Comparison of ENCODE assay signal across 23 cellular contexts in the genomic region with DNA sequence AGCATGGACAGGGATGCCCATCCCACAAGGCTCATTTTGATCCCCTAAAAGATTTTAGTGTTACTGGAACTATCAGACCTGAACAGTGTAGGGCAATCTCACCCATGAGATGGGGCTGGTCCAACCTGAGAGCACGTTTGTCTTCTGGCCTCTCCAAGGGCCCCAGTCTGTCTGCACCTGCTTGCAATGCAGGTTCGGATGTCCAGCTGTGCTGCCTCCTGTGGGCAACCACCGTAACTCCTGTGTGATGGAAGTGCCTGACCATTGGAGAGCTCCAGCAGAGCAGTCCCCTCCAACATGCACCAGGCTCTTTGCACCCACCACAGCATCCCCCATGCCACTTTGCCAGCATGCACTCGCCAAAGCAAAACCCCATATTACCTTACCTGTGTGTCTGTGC.
DNase-seq lines count a peak whose midpoint lies in the region; ATAC-seq, FAIRE-seq and TF ChIP-seq lines count a peak whose summit lies in the region.
"Had no signal": no experiment of that assay in that cellular context is flagged by ENCODE, and none has a peak within 500 bp of the region (broad histone marks: within the 10 kb centered on the region; RNA-seq: fewer than 3 reads in every experiment).

No MANE protein-coding gene starts in this region.

- H3K9ac ChIP-seq in H1 (replicated peaks in 1 of 4; ENCODE audit: extremely low read depth in 1 of 4, low read depth in 3 of 4, low read length in 3 of 4) (no peak overlapping the region), trophoblast cell (ENCODE audit: low read length) (no peak overlapping the region)

- no peak for TF ChIP-seq EP300 in H1 (IDR thresholded peaks at IDR 0.05; ENCODE audit: borderline replicate concordance in 1 of 2, low read depth in 2 of 2, low read length in 2 of 2)

- H3K56ac ChIP-seq in H1 (replicated peaks; ENCODE audit: insufficient read length, low read depth, low read length): no peak overlapping the region

- no peak overlapping the region for H4K12ac ChIP-seq in trophoblast cell (ENCODE audit: low read depth, low read length)

- TF ChIP-seq POLR2A in H1 (IDR thresholded peaks at IDR 0.05; ENCODE audit: control extremely low read depth in 1 of 2, low read depth in 2 of 2, low read length in 2 of 2): no peak
- no peak for TF ChIP-seq POLR2A in lower leg skin (IDR thresholded peaks at IDR 0.05)

- H2BK120ac ChIP-seq in H1 (replicated peaks; ENCODE audit: low read depth, low read length) (no peak overlapping the region), trophoblast cell (ENCODE audit: insufficient read depth, low read length, poor library complexity) (no peak overlapping the region)

- H3K4me2 ChIP-seq in H1 (ENCODE audit: insufficient read depth in 1 of 2, low read depth in 2 of 2, low read length in 2 of 2) (no peak overlapping the region), trophoblast cell (ENCODE audit: low read length) (no peak overlapping the region)

- CTCF ChIA-PET in H1 (lab: Charles Lee; ENCODE audit: partially characterized antibody): no interaction called here

- H3K27ac ChIP-seq in left ventricle myocardium inferior (replicated peaks): no peak overlapping the region
- no peak overlapping the region for H3K27ac ChIP-seq in H1 (ENCODE audit: low read depth, low read length)
- H3K27ac ChIP-seq in trophoblast cell (ENCODE audit: low read depth, low read length): no peak overlapping the region
- no peak overlapping the region for H3K27ac ChIP-seq in upper lobe of right lung
- H3K27ac ChIP-seq: 22Rv1 had no signal

- ATAC-seq in left ventricle myocardium superior (no peak), upper lobe of right lung (peak; percentile 22)

- H3K79me1 ChIP-seq in H1 (ENCODE audit: low read depth, low read length): no peaks in the 10 kb centered on the region
- H3K79me1 ChIP-seq in trophoblast cell (ENCODE audit: low read length): no peaks in the 10 kb centered on the region

- H3K14ac ChIP-seq in H1 (ENCODE audit: insufficient read length) (no peak overlapping the region), trophoblast cell (ENCODE audit: low read length) (no peak overlapping the region)

- H2AFZ ChIP-seq in H1 (ENCODE audit: low read length): no peak overlapping the region
- H2AFZ ChIP-seq in trophoblast cell (ENCODE audit: insufficient read depth, low read length, poor library complexity): no peak overlapping the region

- no peak for TF ChIP-seq RAD21 in H1 (IDR thresholded peaks at IDR 0.05 in 1 of 2, conservative IDR thresholded peaks at IDR 0.05 in 1 of 2; ENCODE audit: low read depth in 2 of 2, low read length in 2 of 2)

- H3K79me2 ChIP-seq in H1 (ENCODE audit: control insufficient read depth in 1 of 2, insufficient read depth in 2 of 2, low read length in 2 of 2): no peaks in the 10 kb centered on the region
- H3K79me2 ChIP-seq in trophoblast cell (ENCODE audit: control insufficient read depth, insufficient read depth, low read length, poor library complexity): no peaks in the 10 kb centered on the region

- no peaks in the 10 kb centered on the region for H3K23me2 ChIP-seq in H1 (ENCODE audit: low read depth, low read length)

- H3K4me3 ChIP-seq in left ventricle myocardium inferior (no peak overlapping the region), H1 (ENCODE audit: extremely low read depth in 1 of 4, insufficient read depth in 2 of 4, low read depth in 3 of 4, low read length in 4 of 4) (no peak overlapping the region), trophoblast cell (ENCODE audit: low read depth, low read length) (peak overlapping the region; percentile 38), upper lobe of right lung (no peak overlapping the region), lower leg skin (ENCODE audit: low read depth, poor library complexity, severe bottlenecking) (no peak overlapping the region)

- WGBS in H1 (ENCODE audit: extremely low coverage in 1 of 2, insufficient coverage in 1 of 2, insufficient read length in 1 of 2, insufficient replicate concordance in 2 of 2, low coverage in 1 of 2, low lambda C conversion rate in 2 of 2, missing lambda C conversion rate in 1 of 2), 2 experiments: 90% methylated on average over 4 of the region's 4 CpGs; no CpG with 5 or more reads in 1 of the 2 experiments
- no CpG with 5 or more reads among the region's 4 CpGs for WGBS in trophoblast cell (ENCODE audit: extremely low coverage, insufficient coverage, insufficient read length)
- WGBS in lower leg skin, 2 donors: 83 to 94% methylated on average over 4 of the region's 4 CpGs

- no peaks in the 10 kb centered on the region for H3K27me3 ChIP-seq in left ventricle myocardium inferior (ENCODE audit: low read depth)
- no peaks in the 10 kb centered on the region for H3K27me3 ChIP-seq in H1 (replicated peaks in 1 of 4; ENCODE audit: control insufficient read depth in 3 of 4, extremely low read depth in 1 of 4, insufficient read depth in 3 of 4, low read length in 3 of 4)
- H3K27me3 ChIP-seq in trophoblast cell (ENCODE audit: insufficient read depth, low read length): no peaks in the 10 kb centered on the region
- no peaks in the 10 kb centered on the region for H3K27me3 ChIP-seq in upper lobe of right lung

- no peak overlapping the region for H4K91ac ChIP-seq in H1 (replicated peaks; ENCODE audit: insufficient read length, low read length)
- H4K91ac ChIP-seq in trophoblast cell (ENCODE audit: low read depth, low read length): no peak overlapping the region

- H2AK5ac ChIP-seq in H1 (ENCODE audit: low read depth, low read length) (no peak overlapping the region), trophoblast cell (ENCODE audit: low read length) (no peak overlapping the region)

- H3K4ac ChIP-seq in H1 (replicated peaks; ENCODE audit: insufficient read length, low read depth, low read length) (peak overlapping the region; percentile 78), trophoblast cell (ENCODE audit: low read depth, low read length) (no peak overlapping the region)

- no peak overlapping the region for H2BK15ac ChIP-seq in H1 (ENCODE audit: low read length)

- H3K9me3 ChIP-seq in left ventricle myocardium inferior (replicated peaks) (peaks cover 4% of the 10 kb centered on the region), H1 (ENCODE audit: insufficient read depth in 2 of 2, low read depth in 1 of 2, low read length in 1 of 2) (no peaks in the 10 kb centered on the region), trophoblast cell (ENCODE audit: insufficient read depth, low read depth, low read length) (peaks cover 5% of the 10 kb centered on the region), upper lobe of right lung (no peaks in the 10 kb centered on the region)

- peak; percentile 13 for DNase-seq in left ventricle myocardium superior
- DNase-seq in left ventricle myocardium inferior: no peak
- no peak for DNase-seq in H1 (ENCODE audit: low read depth in 1 of 2, low spot score in 2 of 2)
- DNase-seq in trophoblast cell: no peak
- DNase-seq in upper lobe of right lung: no peak
- DNase-seq in lower leg skin (ENCODE audit: low spot score in 2 of 2): no peak
- DNase-seq in NCI-H2029 (lab: John Stamatoyannopoulos, UW): no peak
- no peak for DNase-seq in iPS-NIHi11 (ENCODE audit: low spot score)
- DNase-seq: ACHN; C1 segment of cervical spinal cord; Calu3; CD4-positive, alpha-beta memory T cell; COR-L47; DMS53; DMS79 treated with DMSO at 0.1 percent for 48 hours; GF-D8; GOT3; H7; HCEC 1CT had no signal

- intact Hi-C loops in left ventricle myocardium superior (cut with micrococcal nuclease): no loop called here
- intact Hi-C loops in left ventricle myocardium inferior (cut with micrococcal nuclease): no loop called here
- intact Hi-C loops in upper lobe of right lung (cut with DNase I): no loop called here
- intact Hi-C loops in lower leg skin (cut with DNase I; ENCODE audit: low total_unique reads): no loop called here

- H3K4me1 ChIP-seq in left ventricle myocardium inferior: no peaks in the 10 kb centered on the region
- no peaks in the 10 kb centered on the region for H3K4me1 ChIP-seq in H1 (replicated peaks in 1 of 4; ENCODE audit: control insufficient read depth in 3 of 4, insufficient read depth in 4 of 4, low read length in 3 of 4)
- no peaks in the 10 kb centered on the region for H3K4me1 ChIP-seq in trophoblast cell (ENCODE audit: control insufficient read depth in 1 of 2, insufficient read depth in 2 of 2, low read length in 2 of 2)
- no peaks in the 10 kb centered on the region for H3K4me1 ChIP-seq in upper lobe of right lung

- no peak overlapping the region for H2BK5ac ChIP-seq in H1 (ENCODE audit: low read depth, low read length)
- no peak overlapping the region for H2BK5ac ChIP-seq in trophoblast cell (ENCODE audit: low read depth, low read length, poor library complexity)

- no peak overlapping the region for H2BK20ac ChIP-seq in H1 (ENCODE audit: low read length)

- POLR2A ChIA-PET in H1 (lab: Charles Lee; ENCODE audit: partially characterized antibody): no interaction called here

- H3K36me3 ChIP-seq in left ventricle myocardium inferior: no peaks in the 10 kb centered on the region
- H3K36me3 ChIP-seq in H1 (ENCODE audit: control insufficient read depth in 2 of 4, insufficient read depth in 4 of 4, low read length in 3 of 4): no peaks in the 10 kb centered on the region
- H3K36me3 ChIP-seq in trophoblast cell (ENCODE audit: control insufficient read depth in 1 of 2, insufficient read depth in 2 of 2, low read length in 2 of 2): no peaks in the 10 kb centered on the region
- no peaks in the 10 kb centered on the region for H3K36me3 ChIP-seq in upper lobe of right lung

- H3K23ac ChIP-seq in H1 (ENCODE audit: insufficient read length) (no peak overlapping the region), trophoblast cell (ENCODE audit: low read length) (no peak overlapping the region)

- TF ChIP-seq CTCF in left ventricle myocardium inferior (IDR thresholded peaks at IDR 0.05; ENCODE audit: borderline replicate concordance): no peak
- TF ChIP-seq CTCF in H1 (IDR thresholded peaks at IDR 0.05; ENCODE audit: control extremely low read depth in 1 of 3, insufficient read depth in 1 of 3, low read depth in 1 of 3, low read length in 3 of 3): no peak
- no peak for TF ChIP-seq CTCF in upper lobe of right lung (IDR thresholded peaks at IDR 0.05)
- no peak for TF ChIP-seq CTCF in lower leg skin (IDR thresholded peaks at IDR 0.05)

- H4K5ac ChIP-seq in H1 (ENCODE audit: insufficient read length, low read depth, low read length): no peak overlapping the region

- H4K8ac ChIP-seq in H1 (ENCODE audit: extremely low read depth, insufficient read depth, low read length) (peak overlapping the region; percentile 38; the same call in 1 of the 2 replicates), trophoblast cell (ENCODE audit: low read depth, low read length) (no peak overlapping the region)

- FAIRE-seq in H1 (lab: Jason Lieb, UNC): no peak
- FAIRE-seq: A204.1, GM12891, GM18507 had no signal

- H4K20me1 ChIP-seq in H1 (replicated peaks in 1 of 2; ENCODE audit: control insufficient read depth in 1 of 2, insufficient read depth in 2 of 2, low read length in 2 of 2): no peaks in the 10 kb centered on the region

- no peak overlapping the region for H2BK12ac ChIP-seq in H1 (ENCODE audit: low read depth, low read length)
- no peak overlapping the region for H2BK12ac ChIP-seq in trophoblast cell (ENCODE audit: low read length)

- H3K18ac ChIP-seq in H1 (ENCODE audit: extremely low read depth, low read length) (no peak overlapping the region), trophoblast cell (ENCODE audit: low read length) (no peak overlapping the region)

TF ChIP-seq in H1, 55 proteins besides CTCF, POLR2A, EP300 and RAD21 (continues in another document):
- TF ChIP-seq TCF12 (IDR thresholded peaks at IDR 0.05; ENCODE audit: low read depth, low read length) (no peak), YY1 (IDR thresholded peaks at IDR 0.05; ENCODE audit: low read depth, low read length) (no peak)
